In the genomic region with DNA sequence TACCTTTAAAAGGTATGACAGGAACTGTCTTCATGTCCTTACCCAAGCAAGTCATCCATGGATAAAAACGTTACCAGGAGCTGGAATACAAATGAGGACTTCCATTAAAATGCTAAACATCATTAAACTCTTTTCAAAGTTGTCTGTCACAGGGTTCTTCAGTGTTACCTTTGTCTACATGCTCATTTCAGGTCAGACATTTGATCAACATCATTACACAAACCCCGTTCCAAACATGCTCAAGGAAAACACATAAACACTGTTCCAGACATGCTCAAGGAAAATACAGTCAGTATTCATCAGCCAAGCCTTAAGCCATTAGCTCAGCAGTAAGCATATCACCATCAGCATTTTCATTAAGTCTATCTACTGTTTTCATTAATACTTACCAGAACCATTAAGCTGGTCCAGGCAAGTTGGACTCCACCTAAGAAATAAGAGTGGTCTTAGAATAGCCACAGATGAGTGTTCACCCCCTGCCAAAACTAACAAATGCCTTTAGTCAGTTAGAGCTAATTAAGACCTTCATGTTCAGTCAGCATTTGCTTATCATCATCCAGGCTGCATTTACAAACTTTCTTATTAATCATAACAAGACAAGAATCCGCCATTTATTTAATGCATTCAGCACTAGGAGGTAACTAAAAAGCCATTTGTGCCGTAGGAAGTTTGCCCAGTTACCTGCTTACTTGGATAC, we compare ENCODE assay signal across 9 cellular contexts. TPM values are rescaled to one million over a fixed set of nuclear protein-coding genes. Genes with fewer than 3 reads are reported as not detected.
DNase-seq lines count a peak whose midpoint lies in the region; ATAC-seq, FAIRE-seq and TF ChIP-seq lines count a peak whose summit lies in the region.
"Had no signal": no experiment of that assay in that cellular context is flagged by ENCODE, and none has a peak within 500 bp of the region (broad histone marks: within the 10 kb centered on the region; RNA-seq: fewer than 3 reads in every experiment).

No MANE protein-coding gene starts in this region.

- BruUV-seq in K562 (replicated peaks; lab: Mats Ljungman, UMichigan): no TSS peak

- H3K79me2 ChIP-seq in K562 (ENCODE audit: control insufficient read depth, insufficient read depth, low read length): peaks cover 67% of the 10 kb centered on the region

- in situ Hi-C loops in K562 (cut with MboI): no loop called here

- peak overlapping the region; percentile 80 to 97 (median 91) for H3K4me2 ChIP-seq in BLaER1 treated with 17β-estradiol and CSF1 and Interleukin-3, amounts not matched to agents 10 nM and 100 nM
- H3K4me2 ChIP-seq in K562 (ENCODE audit: insufficient read depth, low read length): peak overlapping the region; percentile 100

- H3K4me3 ChIP-seq in BLaER1 treated with 17β-estradiol and CSF1 and Interleukin-3, amounts not matched to agents 10 nM and 100 nM: peak overlapping the region; percentile 64 to 98 (median 91)
- H3K4me3 ChIP-seq in HUES64 (ENCODE audit: low read length) (peak overlapping the region; percentile 95), K562 (peak overlapping the region; percentile 86), mesodermal cell (ENCODE audit: extremely low read depth, insufficient read depth, low read length, poor library complexity, severe bottlenecking) (peak overlapping the region; percentile 80), esophagus muscularis mucosa (peak overlapping the region in 2 of 4 donors; percentile 5 to 96)

- H3K36me3 ChIP-seq in BLaER1 treated with 17β-estradiol and CSF1 and Interleukin-3, amounts not matched to agents 10 nM and 100 nM: peaks cover 51 to 69% (median 56%) of the 10 kb centered on the region in 11 experiments
- H3K36me3 ChIP-seq in HUES64 (ENCODE audit: insufficient read depth, low read length) (peaks cover 64% of the 10 kb centered on the region), K562 (ENCODE audit: control insufficient read depth, insufficient read depth, low read length) (peaks cover 58% of the 10 kb centered on the region), mesodermal cell (ENCODE audit: control insufficient read depth, insufficient read depth, low read length) (peaks cover 61% of the 10 kb centered on the region), esophagus muscularis mucosa (peaks cover 32 to 65% (median 53%) of the 10 kb centered on the region in 4 donors)

- POLR2A ChIA-PET in K562 (lab: Yijun Ruan, JAX): interaction anchor here (0.7 to 9.7 kb wide), 10 partner anchors 12 to 1037 kb away, joined by 3 to 183 read pairs (median 7); partner anchors contain the start of genes CENPL and DARS2

- peaks cover 44 to 70% (median 66%) of the 10 kb centered on the region in 11 experiments; a peak in 21 of 22 replicates for H4K20me1 ChIP-seq in BLaER1 treated with 17β-estradiol and CSF1 and Interleukin-3, amounts not matched to agents 10 nM and 100 nM
- peaks cover 47% of the 10 kb centered on the region for H4K20me1 ChIP-seq in K562 (replicated peaks; ENCODE audit: control insufficient read depth, insufficient read depth, low read length)

- no peaks in the 10 kb centered on the region; a peak in 1 of 22 replicates for H3K9me3 ChIP-seq in BLaER1 treated with 17β-estradiol and CSF1 and Interleukin-3, amounts not matched to agents 10 nM and 100 nM (replicated peaks in 1 of 11)
- H3K9me3 ChIP-seq in HUES64 (ENCODE audit: insufficient read depth, low read depth, low read length) (no peaks in the 10 kb centered on the region), K562 (replicated peaks; ENCODE audit: control insufficient read depth, insufficient read depth, low read depth, low read length) (no peaks in the 10 kb centered on the region), mesodermal cell (ENCODE audit: control insufficient read depth, low read length) (no peaks in the 10 kb centered on the region), esophagus muscularis mucosa (no peaks in the 10 kb centered on the region)

- no peak overlapping the region for H2AFZ ChIP-seq in K562 (ENCODE audit: low read depth, low read length)

- peaks cover 31 to 47% (median 43%) of the 10 kb centered on the region in 10 experiments for H3K4me1 ChIP-seq in BLaER1 treated with 17β-estradiol and CSF1 and Interleukin-3, amounts not matched to agents 10 nM and 100 nM
- H3K4me1 ChIP-seq in HUES64 (ENCODE audit: insufficient read depth, low read length) (peaks cover 7% of the 10 kb centered on the region), K562 (replicated peaks in 1 of 2; ENCODE audit: control insufficient read depth in 2 of 2, insufficient read depth in 2 of 2, low read length in 2 of 2) (peaks cover 8 to 24% of the 10 kb centered on the region in 2 experiments), mesodermal cell (ENCODE audit: control insufficient read depth, insufficient read depth, low read length, poor library complexity, severe bottlenecking) (peaks cover 5% of the 10 kb centered on the region), esophagus muscularis mucosa (peaks cover 20 to 48% (median 46%) of the 10 kb centered on the region in 4 donors)

- peak overlapping the region in 10 of 11 experiments; percentile 5 to 97 (median 94); a peak in 15 of 22 replicates for H3K27ac ChIP-seq in BLaER1 treated with 17β-estradiol and CSF1 and Interleukin-3, amounts not matched to agents 10 nM and 100 nM
- H3K27ac ChIP-seq in HUES64 (ENCODE audit: low read depth, low read length) (peak overlapping the region; percentile 96), K562 (ENCODE audit: extremely low read depth, low read depth, low read length) (peak overlapping the region; percentile 95), mesodermal cell (ENCODE audit: low read depth, low read length, severe bottlenecking) (peak overlapping the region; percentile 90), esophagus muscularis mucosa (replicated peaks in 1 of 4) (peak overlapping the region in 2 of 4 donors; percentile 13 to 99)

- H3K9me1 ChIP-seq in K562 (ENCODE audit: control insufficient read depth, insufficient read depth, low read length): peaks cover 2% of the 10 kb centered on the region

- TF ChIP-seq POLR2A in K562 (conservative IDR thresholded peaks at IDR 0.05): no peak; the same call in 1 of the 2 replicates
- no peak for TF ChIP-seq POLR2A in esophagus muscularis mucosa (IDR thresholded peaks at IDR 0.05; ENCODE audit: low read depth)

- H3K9ac ChIP-seq in BLaER1 treated with 17β-estradiol and CSF1 and Interleukin-3, amounts not matched to agents 10 nM and 100 nM: peak overlapping the region; percentile 76 to 98 (median 93); a peak in 21 of 22 replicates
- H3K9ac ChIP-seq in HUES64 (ENCODE audit: low read depth, low read length) (peak overlapping the region; percentile 99), K562 (ENCODE audit: insufficient read depth in 1 of 2, low read depth in 2 of 2, low read length in 2 of 2) (peak overlapping the region; percentile 19 to 97; a peak in 3 of 4 replicates)

- 33% methylated on average over 4 of the region's 4 CpGs for WGBS in HUES64
- 0% methylated on average over 4 of the region's 4 CpGs for WGBS in K562 (ENCODE audit: insufficient coverage, low coverage, missing lambda C conversion rate)
- 44 to 54% methylated on average over 2 to 3 of the region's 4 CpGs for WGBS in mesodermal cell (ENCODE audit: insufficient coverage in 2 of 2), 2 experiments
- 34% methylated on average over 4 of the region's 4 CpGs for WGBS in esophagus muscularis mucosa

- peak in 1 of 4 experiments; percentile 36 for DNase-seq in K562 (ENCODE audit: extremely low read depth in 1 of 4, low spot score in 3 of 4)
- no peak for DNase-seq in NCI-H2081 (lab: John Stamatoyannopoulos, UW)
- DNase-seq in esophagus muscularis mucosa (ENCODE audit: extremely low spot score): no peak
- DNase-seq in HT-29 (ENCODE audit: low spot score): no peak
- DNase-seq: NCI-H526 treated with DMSO at 0.1 percent for 48 hours had no signal

- intact Hi-C loops in K562 (cut with micrococcal nuclease): loop anchor here (5.0 kb wide), 1 partner anchor 388 kb away; the partner anchor contains the start of gene PRDX6
- intact Hi-C loops in esophagus muscularis mucosa (cut with DNase I): loop anchor here (2.0 to 5.0 kb wide), 3 partner anchors 41 to 433 kb away; partner anchors contain the start of genes CENPL, DARS2 and RC3H1

- CTCF ChIA-PET in K562 (lab: Yijun Ruan, JAX; ENCODE audit: low intra/inter-chr PET ratio): no interaction called here

- ATAC-seq in K562 (no peak), HG02798 (IDR thresholded peaks at IDR 0.05; ENCODE audit: poor library complexity, unreplicated experiment) (no peak)

- no peak for TF ChIP-seq RAD21 in K562 (CRISPR knock-in tag; conservative IDR thresholded peaks at IDR 0.05 in 1 of 2, IDR thresholded peaks at IDR 0.05 in 1 of 2)

- H3K27me3 ChIP-seq in BLaER1 treated with 17β-estradiol and CSF1 and Interleukin-3, amounts not matched to agents 10 nM and 100 nM: no peaks in the 10 kb centered on the region
- H3K27me3 ChIP-seq in HUES64 (ENCODE audit: insufficient read depth, low read length): no peaks in the 10 kb centered on the region
- H3K27me3 ChIP-seq in K562 (ENCODE audit: control insufficient read depth in 2 of 2, insufficient read depth in 2 of 2, low read length in 2 of 2): no peaks in the 10 kb centered on the region; a peak in 1 of 5 replicates
- H3K27me3 ChIP-seq in esophagus muscularis mucosa: no peaks in the 10 kb centered on the region

- FAIRE-seq in K562 (lab: Jason Lieb, UNC): no peak

- TF ChIP-seq EP300 in K562 (IDR thresholded peaks at IDR 0.05; ENCODE audit: low read length): no peak
- no peak for TF ChIP-seq EP300 in esophagus muscularis mucosa (IDR thresholded peaks at IDR 0.05)

- TF ChIP-seq CTCF in K562 (IDR thresholded peaks at IDR 0.05 in 2 of 3, conservative IDR thresholded peaks at IDR 0.05 in 1 of 3; ENCODE audit: insufficient read depth in 2 of 3, low read depth in 1 of 3, low read length in 3 of 3): no peak
- no peak for TF ChIP-seq CTCF in esophagus muscularis mucosa (IDR thresholded peaks at IDR 0.05)

RNA-seq across cellular contexts. Expression of gene GAS5, which starts 2.2 kb away (rescaled TPM):
- 414 TPM for polyA plus RNA-seq in HUES64 (2013, experiment 1 of 2)
- 495 TPM for polyA plus RNA-seq in HUES64 (2013, experiment 2 of 2)
- total RNA-seq in K562 (2011; cell fraction: chromatin; rRNA removed; ENCODE audit: low replicate concordance): 3,291 and 4,051 TPM in 2 replicates
- 2,385 and 2,511 TPM in 2 replicates for total RNA-seq in K562 (2011; cell fraction: nucleolus; rRNA removed)
- 3,147 and 3,351 TPM in 2 replicates for total RNA-seq in K562 (2011; cell fraction: nucleoplasm; rRNA removed)
- total RNA-seq in K562 (2014; rRNA removed) (547 and 565 TPM in 2 replicates), K562 (2014; rRNA removed; fragmentation: Illumina TruSeq; extraction: Trizol) (1,258 and 1,263 TPM in 2 replicates), K562 (2015; rRNA removed; fragmentation: Illumina TruSeq; extraction: Trizol) (875 and 924 TPM in 2 replicates), K562 (2021) (775 and 809 TPM in 2 replicates), esophagus muscularis mucosa (100 to 1,000 TPM; 138 to 375 (median 203) TPM)
- polyA plus RNA-seq in K562 (2011; rRNA removed) (1,860 and 2,716 TPM in 2 replicates), K562 (2014; fragmentation: Illumina TruSeq; extraction: Trizol) (986 and 1,046 TPM in 2 replicates), K562 (2014; fragmentation: Nextera tagmentation; extraction: Ambion mirVana) (1,000 to 10,000 TPM in 1 of 2 experiments, 100 to 1,000 TPM in 1; 891 to 1,006 TPM), K562 (2014; rRNA removed) (1,150 and 1,154 TPM in 2 replicates)
- 538 and 2,020 TPM in 2 replicates for polyA plus RNA-seq in K562 (2011; cell fraction: cytosol; rRNA removed)
- polyA plus RNA-seq in K562 (2011; cell fraction: nucleus; rRNA removed): 1,867 and 3,313 TPM in 2 replicates
- polyA plus RNA-seq in K562 (2012): 995 and 1,637 TPM in 2 replicates
- 1,267 and 1,500 TPM in 2 replicates for polyA minus RNA-seq in K562 (2011; rRNA and poly(A)+ RNA removed)
- polyA minus RNA-seq in K562 (2011; cell fraction: cytosol; rRNA and poly(A)+ RNA removed): 631 and 789 TPM in 2 replicates
- 1,499 and 2,416 TPM in 2 replicates for polyA minus RNA-seq in K562 (2011; cell fraction: nucleus; rRNA and poly(A)+ RNA removed)
- 347 TPM for polyA plus RNA-seq in mesodermal cell (2013, experiment 1 of 2)
- 363 TPM for polyA plus RNA-seq in mesodermal cell (2013, experiment 2 of 2)
- 283 TPM in 2 replicates for total RNA-seq in HT-29 (2014; rRNA removed; shearing (Covaris generic))

RNA-seq across cellular contexts. Expression of gene ZBTB37, which starts 2.6 kb away (rescaled TPM):
- 3.1 TPM for polyA plus RNA-seq in HUES64 (2013, experiment 1 of 2)
- polyA plus RNA-seq in HUES64 (2013, experiment 2 of 2): 3.4 TPM
- 16.8 and 28.1 TPM in 2 replicates for total RNA-seq in K562 (2011; cell fraction: chromatin; rRNA removed; ENCODE audit: low replicate concordance)
- 4.8 and 7.9 TPM in 2 replicates for total RNA-seq in K562 (2011; cell fraction: nucleolus; rRNA removed)
- 16.1 and 25.3 TPM in 2 replicates for total RNA-seq in K562 (2011; cell fraction: nucleoplasm; rRNA removed)
- total RNA-seq in K562 (2014; rRNA removed): 5.3 and 5.4 TPM in 2 replicates
- 13.9 and 15.2 TPM in 2 replicates for total RNA-seq in K562 (2014; rRNA removed; fragmentation: Illumina TruSeq; extraction: Trizol)
- 10.9 and 11.6 TPM in 2 replicates for total RNA-seq in K562 (2015; rRNA removed; fragmentation: Illumina TruSeq; extraction: Trizol)
- 10.2 and 10.5 TPM in 2 replicates for total RNA-seq in K562 (2021)
- 6.7 and 8.2 TPM in 2 replicates for polyA plus RNA-seq in K562 (2011; rRNA removed)
- polyA plus RNA-seq in K562 (2011; cell fraction: cytosol; rRNA removed): 2.1 and 4.0 TPM in 2 replicates
- polyA plus RNA-seq in K562 (2011; cell fraction: nucleus; rRNA removed): 9.4 and 12.8 TPM in 2 replicates
- polyA plus RNA-seq in K562 (2012): 2.3 and 3.8 TPM in 2 replicates
- polyA plus RNA-seq in K562 (2014; fragmentation: Illumina TruSeq; extraction: Trizol): 4.3 and 5.1 TPM in 2 replicates
- 1 to 10 TPM; 1.3 TPM for polyA plus RNA-seq in K562 (2014; fragmentation: Nextera tagmentation; extraction: Ambion mirVana)
- polyA plus RNA-seq in K562 (2014; rRNA removed): 3.7 and 3.8 TPM in 2 replicates
- polyA minus RNA-seq in K562 (2011; rRNA and poly(A)+ RNA removed): 22.3 and 30.3 TPM in 2 replicates
- 6.2 TPM in 2 replicates for polyA minus RNA-seq in K562 (2011; cell fraction: cytosol; rRNA and poly(A)+ RNA removed)
- 9.8 and 22.7 TPM in 2 replicates for polyA minus RNA-seq in K562 (2011; cell fraction: nucleus; rRNA and poly(A)+ RNA removed)
- polyA plus RNA-seq in mesodermal cell (2013, experiment 1 of 2): 4.3 TPM
- 3.2 TPM for polyA plus RNA-seq in mesodermal cell (2013, experiment 2 of 2)
- 1 to 10 TPM; 6.1 to 9.3 (median 7.0) TPM for total RNA-seq in esophagus muscularis mucosa
- 2.0 and 2.6 TPM in 2 replicates for total RNA-seq in HT-29 (2014; rRNA removed; shearing (Covaris generic))

RNA-seq across cellular contexts. Expression of gene CENPL, which starts 40.9 kb away (rescaled TPM):
- polyA plus RNA-seq in HUES64 (2013, experiment 1 of 2): 11.2 TPM
- 15.2 TPM for polyA plus RNA-seq in HUES64 (2013, experiment 2 of 2)
- 55.6 and 91.7 TPM in 2 replicates for total RNA-seq in K562 (2011; cell fraction: chromatin; rRNA removed; ENCODE audit: low replicate concordance)
- total RNA-seq in K562 (2011; cell fraction: nucleolus; rRNA removed): 26.7 and 33.0 TPM in 2 replicates
- 48.5 and 58.8 TPM in 2 replicates for total RNA-seq in K562 (2011; cell fraction: nucleoplasm; rRNA removed)
- 30.7 and 38.6 TPM in 2 replicates for total RNA-seq in K562 (2014; rRNA removed)
- total RNA-seq in K562 (2014; rRNA removed; fragmentation: Illumina TruSeq; extraction: Trizol): 50.4 and 56.9 TPM in 2 replicates
- total RNA-seq in K562 (2015; rRNA removed; fragmentation: Illumina TruSeq; extraction: Trizol): 48.8 and 52.7 TPM in 2 replicates
- 33.6 and 34.9 TPM in 2 replicates for total RNA-seq in K562 (2021)
- 34.2 and 46.3 TPM in 2 replicates for polyA plus RNA-seq in K562 (2011; rRNA removed)
- 13.0 and 22.3 TPM in 2 replicates for polyA plus RNA-seq in K562 (2011; cell fraction: cytosol; rRNA removed)
- 10.0 and 17.6 TPM in 2 replicates for polyA plus RNA-seq in K562 (2011; cell fraction: nucleus; rRNA removed)
- polyA plus RNA-seq in K562 (2012): 22.7 and 25.9 TPM in 2 replicates
- polyA plus RNA-seq in K562 (2014; fragmentation: Illumina TruSeq; extraction: Trizol): 40.5 and 40.9 TPM in 2 replicates
- 10 to 100 TPM; 37.0 to 39.7 TPM for polyA plus RNA-seq in K562 (2014; fragmentation: Nextera tagmentation; extraction: Ambion mirVana)
- polyA plus RNA-seq in K562 (2014; rRNA removed): 33.0 and 33.3 TPM in 2 replicates
- polyA minus RNA-seq in K562 (2011; rRNA and poly(A)+ RNA removed): 54.0 and 57.9 TPM in 2 replicates
- polyA minus RNA-seq in K562 (2011; cell fraction: cytosol; rRNA and poly(A)+ RNA removed): 18.7 and 28.5 TPM in 2 replicates
- polyA minus RNA-seq in K562 (2011; cell fraction: nucleus; rRNA and poly(A)+ RNA removed): 21.8 and 34.4 TPM in 2 replicates
- 8.9 TPM for polyA plus RNA-seq in mesodermal cell (2013, experiment 1 of 2)
- polyA plus RNA-seq in mesodermal cell (2013, experiment 2 of 2): 9.3 TPM
- 1 to 10 TPM; 3.6 to 7.1 (median 5.8) TPM for total RNA-seq in esophagus muscularis mucosa
- 9.9 and 13.0 TPM in 2 replicates for total RNA-seq in HT-29 (2014; rRNA removed; shearing (Covaris generic))

RNA-seq across cellular contexts. Expression of gene DARS2, which starts 41.1 kb away (rescaled TPM):
- 24.7 TPM for polyA plus RNA-seq in HUES64 (2013, experiment 1 of 2)
- 25.0 TPM for polyA plus RNA-seq in HUES64 (2013, experiment 2 of 2)
- total RNA-seq in K562 (2011; cell fraction: chromatin; rRNA removed; ENCODE audit: low replicate concordance): 46.6 and 61.0 TPM in 2 replicates
- 32.0 and 32.5 TPM in 2 replicates for total RNA-seq in K562 (2011; cell fraction: nucleolus; rRNA removed)
- total RNA-seq in K562 (2011; cell fraction: nucleoplasm; rRNA removed): 41.5 and 49.3 TPM in 2 replicates
- total RNA-seq in K562 (2014; rRNA removed) (36.4 and 45.0 TPM in 2 replicates), K562 (2014; rRNA removed; fragmentation: Illumina TruSeq; extraction: Trizol) (78.6 and 86.3 TPM in 2 replicates), K562 (2015; rRNA removed; fragmentation: Illumina TruSeq; extraction: Trizol) (64.6 and 68.6 TPM in 2 replicates), K562 (2021) (59.0 and 62.3 TPM in 2 replicates), esophagus muscularis mucosa (1 to 10 TPM; 5.5 to 9.1 (median 7.7) TPM)
- polyA plus RNA-seq in K562 (2011; rRNA removed) (47.7 and 94.4 TPM in 2 replicates), K562 (2014; fragmentation: Illumina TruSeq; extraction: Trizol) (77.7 and 96.7 TPM in 2 replicates), K562 (2014; fragmentation: Nextera tagmentation; extraction: Ambion mirVana) (10 to 100 TPM; 55.4 to 74.8 TPM), K562 (2014; rRNA removed) (50.5 and 53.0 TPM in 2 replicates)
- polyA plus RNA-seq in K562 (2011; cell fraction: cytosol; rRNA removed): 34.3 and 34.7 TPM in 2 replicates
- 26.0 and 33.0 TPM in 2 replicates for polyA plus RNA-seq in K562 (2011; cell fraction: nucleus; rRNA removed)
- 43.5 and 51.0 TPM in 2 replicates for polyA plus RNA-seq in K562 (2012)
- 68.5 and 99.9 TPM in 2 replicates for polyA minus RNA-seq in K562 (2011; rRNA and poly(A)+ RNA removed)
- 27.6 and 48.7 TPM in 2 replicates for polyA minus RNA-seq in K562 (2011; cell fraction: cytosol; rRNA and poly(A)+ RNA removed)
- polyA minus RNA-seq in K562 (2011; cell fraction: nucleus; rRNA and poly(A)+ RNA removed): 27.9 and 34.5 TPM in 2 replicates
- polyA plus RNA-seq in mesodermal cell (2013, experiment 1 of 2): 20.5 TPM
- polyA plus RNA-seq in mesodermal cell (2013, experiment 2 of 2): 23.1 TPM
- 11.1 and 14.5 TPM in 2 replicates for total RNA-seq in HT-29 (2014; rRNA removed; shearing (Covaris generic))

RNA-seq across cellular contexts. Expression of gene SERPINC1, which starts 51.5 kb away (rescaled TPM):
- not detected for polyA plus RNA-seq in HUES64 (2013, experiment 1 of 2)
- 0.19 TPM for polyA plus RNA-seq in HUES64 (2013, experiment 2 of 2)
- total RNA-seq in K562 (2011; cell fraction: chromatin; rRNA removed; ENCODE audit: low replicate concordance): 0.30 TPM in 1 of 2 replicates, not detected in the other
- 0.33 and 0.39 TPM in 2 replicates for total RNA-seq in K562 (2011; cell fraction: nucleolus; rRNA removed)
- 0.59 TPM in 1 of 2 replicates, not detected in the other for total RNA-seq in K562 (2011; cell fraction: nucleoplasm; rRNA removed)
- 0.20 and 0.50 TPM in 2 replicates for total RNA-seq in K562 (2014; rRNA removed)
- total RNA-seq in K562 (2014; rRNA removed; fragmentation: Illumina TruSeq; extraction: Trizol): 0.25 and 0.38 TPM in 2 replicates
- 1.2 and 1.6 TPM in 2 replicates for total RNA-seq in K562 (2015; rRNA removed; fragmentation: Illumina TruSeq; extraction: Trizol)
- total RNA-seq in K562 (2021): 0.62 and 1.1 TPM in 2 replicates
- polyA plus RNA-seq in K562 (2011; rRNA removed): 0.07 and 0.45 TPM in 2 replicates
- 0.10 TPM in 1 of 2 replicates, not detected in the other for polyA plus RNA-seq in K562 (2011; cell fraction: cytosol; rRNA removed)
- 0.21 and 0.49 TPM in 2 replicates for polyA plus RNA-seq in K562 (2011; cell fraction: nucleus; rRNA removed)
- 0.35 and 27.1 TPM in 2 replicates for polyA plus RNA-seq in K562 (2012)
- polyA plus RNA-seq in K562 (2014; fragmentation: Illumina TruSeq; extraction: Trizol): 0.58 and 0.77 TPM in 2 replicates
- under 1 TPM; 0.35 to 0.67 TPM for polyA plus RNA-seq in K562 (2014; fragmentation: Nextera tagmentation; extraction: Ambion mirVana)
- 0.50 TPM in 1 of 2 replicates, not detected in the other for polyA plus RNA-seq in K562 (2014; rRNA removed)
- 0.11 and 0.33 TPM in 2 replicates for polyA minus RNA-seq in K562 (2011; rRNA and poly(A)+ RNA removed)
- not detected in 2 replicates for polyA minus RNA-seq in K562 (2011; cell fraction: cytosol; rRNA and poly(A)+ RNA removed)
- polyA minus RNA-seq in K562 (2011; cell fraction: nucleus; rRNA and poly(A)+ RNA removed): 0.33 TPM in 1 of 2 replicates, not detected in the other
- not detected for polyA plus RNA-seq in mesodermal cell (2013, experiment 1 of 2)
- not detected for polyA plus RNA-seq in mesodermal cell (2013, experiment 2 of 2)
- total RNA-seq in esophagus muscularis mucosa: not detected
- total RNA-seq in HT-29 (2014; rRNA removed; shearing (Covaris generic)): not detected in 2 replicates
